ENCODE assay signal across 8 cellular contexts in the genomic region with DNA sequence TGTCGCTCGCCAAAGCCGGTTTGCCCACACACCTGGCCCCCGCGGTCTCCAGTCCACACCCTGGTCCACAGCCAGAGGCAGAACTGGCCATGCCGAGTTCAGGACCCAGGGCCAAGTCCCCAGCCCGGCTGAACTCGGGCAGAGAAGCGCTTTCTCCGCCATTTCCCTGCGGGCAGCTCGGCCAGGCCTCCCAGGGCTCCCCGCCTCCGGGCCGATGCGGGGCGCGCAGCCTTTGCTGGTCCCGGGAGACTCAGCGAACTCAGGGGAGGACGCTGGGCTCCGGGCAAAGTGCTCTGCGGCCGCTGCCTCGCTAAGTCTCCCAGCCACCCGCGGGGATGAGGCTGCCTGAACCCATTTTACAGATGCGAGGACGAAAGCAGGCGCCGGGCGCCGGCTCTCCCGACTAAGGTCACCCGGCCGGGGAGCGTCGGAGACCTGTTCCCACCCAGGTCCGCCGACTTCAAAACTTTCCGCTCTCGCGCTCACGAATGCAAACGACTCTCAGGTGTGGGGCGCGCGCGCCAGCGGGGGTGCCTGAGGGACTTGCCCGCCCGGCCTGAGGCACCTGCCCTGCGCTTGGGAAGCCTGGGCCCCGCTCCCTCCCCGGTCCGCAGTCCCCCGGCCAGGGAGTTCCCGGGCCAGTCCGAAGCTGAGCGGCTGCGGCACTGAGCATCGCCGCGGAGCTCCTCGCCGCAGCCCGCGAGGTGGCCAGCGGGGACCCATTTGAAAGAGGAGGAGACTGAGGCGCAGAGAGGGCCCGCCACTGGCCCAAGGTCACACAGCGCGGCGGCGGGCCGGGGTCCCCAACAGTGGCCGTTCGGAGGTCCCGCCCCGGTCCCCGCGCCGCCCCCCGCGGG. TPM values are rescaled to one million over a fixed set of nuclear protein-coding genes. Genes with fewer than 3 reads are reported as not detected.
DNase-seq lines count a peak whose midpoint lies in the region; ATAC-seq and TF ChIP-seq lines count a peak whose summit lies in the region.

No MANE protein-coding gene starts in this region.

- peak overlapping the region in 1 of 2 donors; percentile 6 for H3K9ac ChIP-seq in mucosa of rectum (ENCODE audit: low read depth in 1 of 2, low read length in 2 of 2)

- DNase-seq in DMS53 (lab: John Stamatoyannopoulos, UW) (peak; percentile 77), DMS53 treated with DMSO at 0.1 percent for 48 hours (lab: John Stamatoyannopoulos, UW; ENCODE audit: unreplicated experiment) (no peak), RWPE2 (ENCODE audit: low spot score) (no peak), choroid plexus epithelial cell (ENCODE audit: low read depth) (no peak), SW480 (ENCODE audit: low spot score) (no peak)

- no peaks in the 10 kb centered on the region for H3K4me1 ChIP-seq in RWPE2 (ENCODE audit: insufficient read depth, poor library complexity, severe bottlenecking)
- H3K4me1 ChIP-seq in mucosa of rectum (ENCODE audit: control insufficient read depth in 2 of 2, insufficient read depth in 2 of 2, low read length in 2 of 2): peaks cover 4 to 5% of the 10 kb centered on the region in 2 donors
- peaks cover 1% of the 10 kb centered on the region for H3K4me1 ChIP-seq in urinary bladder (ENCODE audit: insufficient read depth)

- H3K27ac ChIP-seq in RWPE2 (ENCODE audit: poor library complexity, severe bottlenecking): no peak overlapping the region
- no peak overlapping the region for H3K27ac ChIP-seq in mucosa of rectum (ENCODE audit: low read depth in 2 of 2, low read length in 2 of 2)
- no peak overlapping the region for H3K27ac ChIP-seq in urinary bladder (ENCODE audit: low read depth)

- H3K9me3 ChIP-seq in RWPE2 (ENCODE audit: severe bottlenecking): peaks cover 3% of the 10 kb centered on the region
- no peaks in the 10 kb centered on the region for H3K9me3 ChIP-seq in mucosa of rectum (ENCODE audit: control insufficient read depth in 2 of 2, low read length in 2 of 2)

- TF ChIP-seq CTCF in RWPE2 (IDR thresholded peaks at IDR 0.05; ENCODE audit: poor library complexity, severe bottlenecking): no peak
- no peak for TF ChIP-seq CTCF in choroid plexus epithelial cell (conservative IDR thresholded peaks at IDR 0.05; ENCODE audit: low read depth, low read length)

- peak overlapping the region; percentile 30 for H3K4me3 ChIP-seq in RWPE2 (ENCODE audit: severe bottlenecking)
- peak overlapping the region; percentile 26 for H3K4me3 ChIP-seq in choroid plexus epithelial cell (ENCODE audit: low read depth, low read length)
- peak overlapping the region; percentile 49 to 61 for H3K4me3 ChIP-seq in mucosa of rectum (ENCODE audit: low read length in 2 of 2)
- peak overlapping the region; percentile 88 for H3K4me3 ChIP-seq in urinary bladder (ENCODE audit: low read depth, low read length)

- H3K27me3 ChIP-seq in RWPE2 (ENCODE audit: insufficient read depth, poor library complexity, severe bottlenecking) (peaks cover 74% of the 10 kb centered on the region), mucosa of rectum (ENCODE audit: control insufficient read depth in 2 of 2, insufficient read depth in 2 of 2, low read length in 2 of 2) (peaks cover 33 to 42% of the 10 kb centered on the region in 2 donors)

- ATAC-seq in HG02870 (IDR thresholded peaks at IDR 0.05; ENCODE audit: unreplicated experiment) (peak; percentile 37), RWPE2 (ENCODE audit: low read depth) (no peak)

- 3% methylated on average over 84 of the region's 85 CpGs for WGBS in urinary bladder

- H3K36me3 ChIP-seq in RWPE2 (ENCODE audit: low read depth) (no peaks in the 10 kb centered on the region), mucosa of rectum (ENCODE audit: control insufficient read depth in 2 of 2, insufficient read depth in 2 of 2, low read length in 2 of 2) (no peaks in the 10 kb centered on the region), urinary bladder (ENCODE audit: insufficient read depth) (no peaks in the 10 kb centered on the region)

RNA-seq across cellular contexts. Expression of gene TESC, which starts 0.6 kb away (rescaled TPM):
- 16.1 TPM for total RNA-seq in urinary bladder
- polyA plus RNA-seq in urinary bladder: 22.4 TPM

Comparison
In these comparisons a context has a peak if more than half of its experiments do, and no peak if none do; other contexts are left out.
1. H3K4me3 ChIP-seq: peak in every context shown above with its lines; median percentile 88 in urinary bladder; 55 in mucosa of rectum; 30 in RWPE2; 26 in choroid plexus epithelial cell.